In genomic region chr13:31538067-31539042, GRCh38 we compare ENCODE assay signal across 9 cellular contexts.
DNase-seq lines count a peak whose midpoint lies in the region; ATAC-seq and TF ChIP-seq lines count a peak whose summit lies in the region.
"Had no signal": no experiment of that assay in that cellular context is flagged by ENCODE, and none has a peak within 500 bp of the region (broad histone marks: within the 10 kb centered on the region; RNA-seq: fewer than 3 reads in every experiment).

No MANE protein-coding gene starts in this region.

- no peak for TF ChIP-seq POLR2A in thyroid gland (IDR thresholded peaks at IDR 0.05)

- DNase-seq in NCI-H82 treated with DMSO at 0.1 percent for 48 hours (lab: John Stamatoyannopoulos, UW; ENCODE audit: unreplicated experiment) (peak; percentile 30), dorsolateral prefrontal cortex (peak in 1 of 10 donors; percentile 34), NCI-H524 treated with DMSO at 0.1 percent for 48 hours (lab: John Stamatoyannopoulos, UW) (no peak), anterior cingulate cortex (lab: John Stamatoyannopoulos, UW) (no peak), thyroid gland (no peak)

- H3K27ac ChIP-seq in dorsolateral prefrontal cortex (no peak overlapping the region), parathyroid adenoma (peak overlapping the region; percentile 96), thyroid gland (no peak overlapping the region)
- H3K27ac ChIP-seq: KMS-11 had no signal

- TF ChIP-seq CTCF in GM12872 (IDR thresholded peaks at IDR 0.05; ENCODE audit: insufficient read depth, low read depth, low read length) (0 out of 3 replicates have a peak, but pooled peaks have one; percentile 16), dorsolateral prefrontal cortex (IDR thresholded peaks at IDR 0.05 in 54 of 56, conservative IDR thresholded peaks at IDR 0.05 in 2 of 56; ENCODE audit: low read depth in 1 of 56, partially characterized antibody in 56 of 56) (peak in 37 of 56 donors; percentile 9 to 47 (median 31)), parathyroid adenoma (IDR thresholded peaks at IDR 0.05) (peak; percentile 45), thyroid gland (IDR thresholded peaks at IDR 0.05) (peak in 1 of 6 experiments; percentile 38)

- H3K9ac ChIP-seq in parathyroid adenoma: no peak overlapping the region
- H3K9ac ChIP-seq: KMS-11 had no signal

- peaks cover 0 to 4% (median 0%) of the 10 kb centered on the region in 45 donors for H3K27me3 ChIP-seq in dorsolateral prefrontal cortex
- no peaks in the 10 kb centered on the region for H3K27me3 ChIP-seq in parathyroid adenoma (ENCODE audit: control insufficient read depth, insufficient read depth, low read length)
- no peaks in the 10 kb centered on the region for H3K27me3 ChIP-seq in thyroid gland

- intact Hi-C loops in dorsolateral prefrontal cortex (cut with DNase I): no loop called here
- intact Hi-C loops in thyroid gland (cut with DNase I): no loop called here

- ATAC-seq in GM19351 (IDR thresholded peaks at IDR 0.05; ENCODE audit: unreplicated experiment): no peak

- H3K9me3 ChIP-seq in parathyroid adenoma (ENCODE audit: control insufficient read depth, low read length): no peaks in the 10 kb centered on the region
- no peaks in the 10 kb centered on the region for H3K9me3 ChIP-seq in thyroid gland

- H3K4me2 ChIP-seq in parathyroid adenoma (ENCODE audit: low read length): no peak overlapping the region
- H3K4me2 ChIP-seq: KMS-11 had no signal

- H3K4me3 ChIP-seq in dorsolateral prefrontal cortex: no peak overlapping the region
- no peak overlapping the region for H3K4me3 ChIP-seq in parathyroid adenoma (ENCODE audit: low read depth, low read length)
- H3K4me3 ChIP-seq in thyroid gland (replicated peaks in 1 of 3): no peak overlapping the region

- peaks cover 46% of the 10 kb centered on the region for H3K4me1 ChIP-seq in parathyroid adenoma
- no peaks in the 10 kb centered on the region for H3K4me1 ChIP-seq in thyroid gland

- peak overlapping the region; percentile 51 for H2AFZ ChIP-seq in parathyroid adenoma

- no peaks in the 10 kb centered on the region for H3K79me2 ChIP-seq in parathyroid adenoma

- H3K36me3 ChIP-seq in parathyroid adenoma (ENCODE audit: control insufficient read depth, insufficient read depth, low read length) (no peaks in the 10 kb centered on the region), thyroid gland (no peaks in the 10 kb centered on the region)

- WGBS in thyroid gland, 2 donors: 42 to 55% methylated on average over 6 of the region's 6 CpGs
